Comparison of ENCODE assay signal across 15 cellular contexts in the genomic region with DNA sequence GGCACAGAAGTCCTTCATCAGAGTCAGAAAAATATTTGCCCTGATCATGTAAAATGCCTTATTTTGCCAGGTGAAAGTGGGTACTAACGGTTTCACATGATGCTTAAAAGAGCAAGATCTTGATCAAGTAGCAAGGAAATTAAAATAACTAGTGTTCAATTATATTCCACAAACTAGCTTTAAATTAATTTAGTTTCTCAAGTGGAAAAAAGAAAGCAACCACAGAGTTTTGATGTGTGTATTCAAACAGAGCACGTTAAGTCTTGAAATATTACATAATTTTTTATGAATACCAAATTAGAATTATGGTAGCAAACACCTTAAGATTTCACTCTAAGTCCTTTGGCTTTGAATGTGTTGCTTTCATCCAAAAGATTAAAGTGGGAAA. TPM values are rescaled to one million over a fixed set of nuclear protein-coding genes. Genes with fewer than 3 reads are reported as not detected.
DNase-seq lines count a peak whose midpoint lies in the region; ATAC-seq, FAIRE-seq and TF ChIP-seq lines count a peak whose summit lies in the region.
"Had no signal": no experiment of that assay in that cellular context is flagged by ENCODE, and none has a peak within 500 bp of the region (broad histone marks: within the 10 kb centered on the region; RNA-seq: fewer than 3 reads in every experiment).

No MANE protein-coding gene starts in this region.

- H3K4me1 ChIP-seq in K562 (replicated peaks in 1 of 2; ENCODE audit: control insufficient read depth in 2 of 2, insufficient read depth in 2 of 2, low read length in 2 of 2): peaks cover 27 to 58% of the 10 kb centered on the region in 2 experiments
- no peaks in the 10 kb centered on the region for H3K4me1 ChIP-seq in MM.1S (ENCODE audit: low read length)
- H3K4me1 ChIP-seq: gastrocnemius medialis, SJSA1 had no signal

- no peak for TF ChIP-seq POLR2A in K562 (conservative IDR thresholded peaks at IDR 0.05)

- H3K27me3 ChIP-seq in K562 (ENCODE audit: control insufficient read depth in 2 of 2, insufficient read depth in 2 of 2, low read length in 2 of 2): no peaks in the 10 kb centered on the region
- no peaks in the 10 kb centered on the region for H3K27me3 ChIP-seq in MM.1S (replicated peaks; ENCODE audit: insufficient read depth, low read length)
- H3K27me3 ChIP-seq: gastrocnemius medialis, SJSA1 had no signal

- H3K9me1 ChIP-seq in K562 (ENCODE audit: control insufficient read depth, insufficient read depth, low read length): no peaks in the 10 kb centered on the region

- H3K27ac ChIP-seq in KOPT-K1 (ENCODE audit: low read depth, low read length, poor library complexity, severe bottlenecking): peak overlapping the region; percentile 54
- H3K27ac ChIP-seq in K562 (ENCODE audit: extremely low read depth, low read depth, low read length): peak overlapping the region; percentile 78; the same call in 2 of the 3 replicates
- H3K27ac ChIP-seq in MM.1S (ENCODE audit: low read length): no peak overlapping the region
- H3K27ac ChIP-seq: epithelial cell of prostate, gastrocnemius medialis, SJSA1 had no signal

- 28% methylated on average over 2 of the region's 2 CpGs for WGBS in K562 (ENCODE audit: insufficient coverage, low coverage, missing lambda C conversion rate)

- H4K20me1 ChIP-seq in K562 (replicated peaks; ENCODE audit: control insufficient read depth, insufficient read depth, low read length) (no peaks in the 10 kb centered on the region; the same call in 1 of the 2 replicates), MM.1S (ENCODE audit: insufficient read depth, low read length) (no peaks in the 10 kb centered on the region; the same call in 1 of the 2 replicates)

- peak overlapping the region; percentile 90 for H3K4me3 Mint-ChIP-seq in activated naive CD4-positive, alpha-beta T cell treated with anti-CD3 and anti-CD28 coated beads, Interleukin-2, amount 50 U/mL, for 24 hours
- H3K4me3 Mint-ChIP-seq in stimulated activated naive CD8-positive, alpha-beta T cell treated with anti-CD3 and anti-CD28 coated beads, Interleukin-15, amount 100 ng/mL, for 72 hours: peak overlapping the region; percentile 78 to 94
- H3K4me3 Mint-ChIP-seq: nephron had no signal

- intact Hi-C loops in K562 (cut with micrococcal nuclease): loop anchor here (2.0 to 5.0 kb wide), 2 partner anchors 16 to 40 kb away; no protein-coding TSS in a partner anchor
- intact Hi-C loops in posterior cingulate gyrus (cut with DNase I): no loop called here

- no peaks in the 10 kb centered on the region for H3K36me3 Mint-ChIP-seq in activated naive CD4-positive, alpha-beta T cell treated with anti-CD3 and anti-CD28 coated beads, Interleukin-2, amount 50 U/mL, for 24 hours

- no peaks in the 10 kb centered on the region for H3K27me3 Mint-ChIP-seq in activated naive CD4-positive, alpha-beta T cell treated with anti-CD3 and anti-CD28 coated beads, Interleukin-2, amount 50 U/mL, for 24 hours
- H3K27me3 Mint-ChIP-seq in stimulated activated naive CD8-positive, alpha-beta T cell treated with anti-CD3 and anti-CD28 coated beads, Interleukin-15, amount 100 ng/mL, for 72 hours: no peaks in the 10 kb centered on the region

- no peaks in the 10 kb centered on the region for H3K9me2 ChIP-seq in MM.1S (replicated peaks; ENCODE audit: insufficient read depth, low read length)

- BruUV-seq in K562 (replicated peaks; lab: Mats Ljungman, UMichigan): no TSS peak

- no peak for TF ChIP-seq EP300 in K562 (IDR thresholded peaks at IDR 0.05; ENCODE audit: low read length)

- no peaks in the 10 kb centered on the region for H3K9me3 Mint-ChIP-seq in activated naive CD4-positive, alpha-beta T cell treated with anti-CD3 and anti-CD28 coated beads, Interleukin-2, amount 50 U/mL, for 24 hours
- H3K9me3 Mint-ChIP-seq in stimulated activated naive CD8-positive, alpha-beta T cell treated with anti-CD3 and anti-CD28 coated beads, Interleukin-15, amount 100 ng/mL, for 72 hours: no peaks in the 10 kb centered on the region
- H3K9me3 Mint-ChIP-seq: nephron had no signal

- no peak for TF ChIP-seq CTCF in K562 (IDR thresholded peaks at IDR 0.05 in 2 of 3, conservative IDR thresholded peaks at IDR 0.05 in 1 of 3; ENCODE audit: insufficient read depth in 2 of 3, low read depth in 1 of 3, low read length in 3 of 3)
- TF ChIP-seq CTCF in MM.1S (IDR thresholded peaks at IDR 0.05; ENCODE audit: low read length): no peak

- ATAC-seq in K562: no peak
- ATAC-seq in stimulated activated naive CD8-positive, alpha-beta T cell treated with anti-CD3 and anti-CD28 coated beads, Interleukin-15, amount 100 ng/mL, for 72 hours: no peak
- ATAC-seq: gastrocnemius medialis had no signal

- H3K36me3 ChIP-seq in KOPT-K1 (ENCODE audit: insufficient read depth, low read length) (no peaks in the 10 kb centered on the region), K562 (ENCODE audit: control insufficient read depth, insufficient read depth, low read length) (no peaks in the 10 kb centered on the region; the same call in 2 of the 3 replicates), MM.1S (replicated peaks; ENCODE audit: insufficient read depth, low read length) (no peaks in the 10 kb centered on the region)
- H3K36me3 ChIP-seq: gastrocnemius medialis, SJSA1 had no signal

- in situ Hi-C loops in K562 (cut with MboI): no loop called here

- no peaks in the 10 kb centered on the region; the same call in 1 of the 2 replicates for H3F3A ChIP-seq in MM.1S (ENCODE audit: insufficient read depth, low read length)

- H3K4me2 ChIP-seq in K562 (ENCODE audit: insufficient read depth, low read length) (peak overlapping the region; percentile 7; the same call in 1 of the 2 replicates), MM.1S (ENCODE audit: low read depth, low read length) (no peak overlapping the region)

- H3K9ac ChIP-seq in K562 (ENCODE audit: insufficient read depth in 1 of 2, low read depth in 2 of 2, low read length in 2 of 2): peak overlapping the region in 1 of 2 experiments; percentile 59; a peak in 2 of 4 replicates
- no peak overlapping the region for H3K9ac ChIP-seq in MM.1S (ENCODE audit: low read length)

- CTCF ChIA-PET in K562 (lab: Yijun Ruan, JAX; ENCODE audit: low intra/inter-chr PET ratio): no interaction called here

- no peak for DNase-seq in activated naive CD4-positive, alpha-beta T cell (lab: John Stamatoyannopoulos, UW)
- DNase-seq in K562 (ENCODE audit: extremely low read depth in 1 of 4, low spot score in 3 of 4) (no peak), GM03348 (ENCODE audit: low spot score) (no peak), posterior cingulate gyrus (no peak), MM.1S (no peak)
- DNase-seq in stimulated activated naive CD8-positive, alpha-beta T cell treated with anti-CD3 and anti-CD28 coated beads, Interleukin-15, amount 100 ng/mL, for 72 hours: no peak
- DNase-seq: amygdala, gastrocnemius medialis, GOT3, NCI-H187 had no signal

- TF ChIP-seq RAD21 in K562 (CRISPR knock-in tag; conservative IDR thresholded peaks at IDR 0.05 in 1 of 2, IDR thresholded peaks at IDR 0.05 in 1 of 2): no peak

- FAIRE-seq in K562 (lab: Jason Lieb, UNC): no peak

- H3K79me2 ChIP-seq in K562 (ENCODE audit: control insufficient read depth, insufficient read depth, low read length) (peaks cover 98% of the 10 kb centered on the region), MM.1S (ENCODE audit: low read length) (peaks cover 81% of the 10 kb centered on the region)

- H3K4me3 ChIP-seq in K562 (no peak overlapping the region), MM.1S (ENCODE audit: low read length) (no peak overlapping the region)
- H3K4me3 ChIP-seq: gastrocnemius medialis, SJSA1 had no signal

- peak overlapping the region; percentile 89 for H3K27ac Mint-ChIP-seq in activated naive CD4-positive, alpha-beta T cell treated with anti-CD3 and anti-CD28 coated beads, Interleukin-2, amount 50 U/mL, for 24 hours
- no peak overlapping the region for H3K27ac Mint-ChIP-seq in stimulated activated naive CD8-positive, alpha-beta T cell treated with anti-CD3 and anti-CD28 coated beads, Interleukin-15, amount 100 ng/mL, for 72 hours

- peaks cover 93% of the 10 kb centered on the region for H3K4me1 Mint-ChIP-seq in activated naive CD4-positive, alpha-beta T cell treated with anti-CD3 and anti-CD28 coated beads, Interleukin-2, amount 50 U/mL, for 24 hours
- H3K4me1 Mint-ChIP-seq in stimulated activated naive CD8-positive, alpha-beta T cell treated with anti-CD3 and anti-CD28 coated beads, Interleukin-15, amount 100 ng/mL, for 72 hours: peaks cover 85% of the 10 kb centered on the region

- POLR2A ChIA-PET in K562 (lab: Yijun Ruan, JAX): interaction anchor here (3.7 kb wide), 1 partner anchor 11 kb away, joined by 12 read pairs; no protein-coding TSS in a partner anchor

- H3K9me3 ChIP-seq in KOPT-K1 (ENCODE audit: insufficient read depth, low read length, poor library complexity, severe bottlenecking): no peaks in the 10 kb centered on the region
- no peaks in the 10 kb centered on the region for H3K9me3 ChIP-seq in K562 (replicated peaks; ENCODE audit: control insufficient read depth, insufficient read depth, low read depth, low read length)
- H3K9me3 ChIP-seq in MM.1S (replicated peaks; ENCODE audit: insufficient read depth, low read length): no peaks in the 10 kb centered on the region
- H3K9me3 ChIP-seq: gastrocnemius medialis, SJSA1 had no signal

- H2AFZ ChIP-seq in K562 (ENCODE audit: low read depth, low read length) (no peak overlapping the region), MM.1S (ENCODE audit: low read length) (no peak overlapping the region)

TF ChIP-seq in K562, 482 proteins besides CTCF, POLR2A, EP300 and RAD21 (continues in another document):
- no peak for TF ChIP-seq TFAM (CRISPR knock-in tag; conservative IDR thresholded peaks at IDR 0.05)
- no peak for TF ChIP-seq BRF1 (IDR thresholded peaks at IDR 0.05; ENCODE audit: borderline replicate concordance, extremely low read depth, insufficient read length)
- no peak for TF ChIP-seq SP2 (IDR thresholded peaks at IDR 0.05; ENCODE audit: extremely low read depth, low read depth, low read length, poor library complexity, severe bottlenecking)

RNA-seq across cellular contexts. Expression of gene PIP4K2A, which starts 47.3 kb away (rescaled TPM):
- 31.6 and 61.2 TPM in 2 replicates for total RNA-seq in K562 (2011; cell fraction: chromatin; rRNA removed; ENCODE audit: low replicate concordance)
- total RNA-seq in K562 (2011; cell fraction: nucleolus; rRNA removed): 22.7 and 26.6 TPM in 2 replicates
- 30.2 and 39.5 TPM in 2 replicates for total RNA-seq in K562 (2011; cell fraction: nucleoplasm; rRNA removed)
- total RNA-seq in K562 (2014; rRNA removed) (61.5 and 75.1 TPM in 2 replicates), K562 (2014; rRNA removed; fragmentation: Illumina TruSeq; extraction: Trizol) (73.5 and 95.8 TPM in 2 replicates), K562 (2015; rRNA removed; fragmentation: Illumina TruSeq; extraction: Trizol) (110 and 117 TPM in 2 replicates), K562 (2021) (56.4 and 71.9 TPM in 2 replicates)
- polyA plus RNA-seq in K562 (2011; rRNA removed) (29.8 and 35.6 TPM in 2 replicates), K562 (2014; fragmentation: Illumina TruSeq; extraction: Trizol) (65.2 and 69.1 TPM in 2 replicates), K562 (2014; fragmentation: Nextera tagmentation; extraction: Ambion mirVana) (10 to 100 TPM; 64.8 to 87.2 TPM), K562 (2014; rRNA removed) (47.1 and 49.5 TPM in 2 replicates)
- polyA plus RNA-seq in K562 (2011; cell fraction: cytosol; rRNA removed): 14.8 and 25.0 TPM in 2 replicates
- 17.2 and 23.1 TPM in 2 replicates for polyA plus RNA-seq in K562 (2011; cell fraction: nucleus; rRNA removed)
- 39.4 and 42.5 TPM in 2 replicates for polyA plus RNA-seq in K562 (2012)
- polyA minus RNA-seq in K562 (2011; rRNA and poly(A)+ RNA removed): 62.2 and 65.1 TPM in 2 replicates
- polyA minus RNA-seq in K562 (2011; cell fraction: cytosol; rRNA and poly(A)+ RNA removed): 37.1 and 39.1 TPM in 2 replicates
- polyA minus RNA-seq in K562 (2011; cell fraction: nucleus; rRNA and poly(A)+ RNA removed): 21.7 and 45.1 TPM in 2 replicates
